ENCODE assay signal across 8 cellular contexts in the genomic region with DNA sequence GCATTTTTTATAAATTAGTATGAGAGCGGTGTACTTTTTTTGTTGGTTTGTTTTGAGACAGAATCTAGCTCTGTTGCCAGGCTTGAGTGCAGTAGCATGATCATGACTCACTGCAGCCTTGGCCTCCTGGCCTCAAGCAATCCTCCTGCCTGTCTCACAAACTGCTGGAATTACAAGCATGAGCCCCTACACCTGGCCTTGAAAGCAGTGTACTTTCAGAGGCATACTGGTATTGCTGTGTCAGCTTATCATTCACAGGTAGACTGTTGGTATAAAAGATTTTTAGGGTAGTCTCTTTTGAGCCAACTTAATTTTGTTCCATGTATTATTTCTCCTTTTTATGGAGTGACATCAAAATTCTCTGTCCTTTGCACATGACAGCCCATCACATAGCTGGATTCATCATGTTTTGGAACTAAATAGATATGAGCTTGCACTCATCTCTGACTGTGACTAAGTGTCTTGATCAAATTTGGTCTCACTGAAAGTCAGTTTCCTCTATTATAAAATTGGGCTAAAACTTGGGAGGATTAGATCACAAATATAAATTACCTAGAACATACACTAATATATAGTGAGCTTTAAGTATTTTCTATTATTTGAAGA. TPM values are rescaled to one million over a fixed set of nuclear protein-coding genes. Genes with fewer than 3 reads are reported as not detected.
DNase-seq lines count a peak whose midpoint lies in the region; ATAC-seq and TF ChIP-seq lines count a peak whose summit lies in the region.

No MANE protein-coding gene starts in this region.

- 25% methylated on average over 1 of the region's 1 CpG for WGBS in suprapubic skin

- peaks cover 12% of the 10 kb centered on the region for H3K36me3 Mint-ChIP-seq in HFFc6 (ENCODE audit: low read depth)

- no peaks in the 10 kb centered on the region for H3K27me3 Mint-ChIP-seq in HFFc6 (ENCODE audit: insufficient read depth)

- no peaks in the 10 kb centered on the region for H3K36me3 ChIP-seq in suprapubic skin

- H3K4me3 ChIP-seq in astrocyte of the spinal cord (ENCODE audit: low read depth, low read length) (no peak overlapping the region), suprapubic skin (no peak overlapping the region)

- TF ChIP-seq CTCF in HFFc6 (IDR thresholded peaks at IDR 0.05) (no peak), astrocyte of the spinal cord (IDR thresholded peaks at IDR 0.05; ENCODE audit: low read depth, low read length) (no peak), suprapubic skin (IDR thresholded peaks at IDR 0.05) (no peak)

- TF ChIP-seq EP300 in suprapubic skin (IDR thresholded peaks at IDR 0.05) = no peak

- H3K4me1 ChIP-seq in suprapubic skin = peaks cover 21% of the 10 kb centered on the region

- in situ Hi-C loops in astrocyte of the spinal cord (cut with HindIII; ENCODE audit: low sequenced_read_pairs) = no loop called here

- H3K9me3 ChIP-seq in suprapubic skin = no peaks in the 10 kb centered on the region

- H3K27ac ChIP-seq in suprapubic skin = peak overlapping the region; percentile 81

- peak overlapping the region; percentile 56 for H3K4me3 Mint-ChIP-seq in HFFc6

- no peak for TF ChIP-seq POLR2A in suprapubic skin (IDR thresholded peaks at IDR 0.05)

- ATAC-seq in GM19452 (IDR thresholded peaks at IDR 0.05; ENCODE audit: unreplicated experiment) = no peak
- ATAC-seq in stimulated activated naive CD8-positive, alpha-beta T cell treated with anti-CD3 and anti-CD28 coated beads, Interleukin-15, Interleukin-2, amounts not matched to agents 100 U/mL and 50 U/mL, for 24 hours = no peak
- no peak for ATAC-seq in HG03025 (IDR thresholded peaks at IDR 0.05; ENCODE audit: low FRiP score, unreplicated experiment)
- ATAC-seq in HG02642 (IDR thresholded peaks at IDR 0.05; ENCODE audit: poor library complexity, unreplicated experiment) = no peak

- H3K27me3 ChIP-seq in suprapubic skin = no peaks in the 10 kb centered on the region

- peaks cover 5% of the 10 kb centered on the region for H3K9me3 Mint-ChIP-seq in HFFc6

- DNase-seq in HFFc6 = peak; percentile 97
- DNase-seq in astrocyte of the spinal cord (ENCODE audit: low read depth, low spot score) = peak; percentile 90
- DNase-seq in iris pigment epithelial cell (ENCODE audit: low read depth) = peak; percentile 97
- DNase-seq in suprapubic skin (ENCODE audit: low spot score in 2 of 2) = peak in 1 of 2 donors; percentile 74
- DNase-seq in stimulated activated naive CD8-positive, alpha-beta T cell treated with anti-CD3 and anti-CD28 coated beads, Interleukin-15, Interleukin-2, amounts not matched to agents 100 U/mL and 50 U/mL, for 24 hours = no peak

- H3K4me1 Mint-ChIP-seq in HFFc6 (ENCODE audit: low read depth) = peaks cover 57% of the 10 kb centered on the region

- H3K27ac Mint-ChIP-seq in HFFc6 = peak overlapping the region; percentile 87

RNA-seq across cellular contexts. Expression of a gene that starts 12.4 kb away (rescaled TPM):
- under 1 TPM in 1 of 6 experiments, not detected in 5; 0.26 TPM for total RNA-seq in HFFc6 (2021; fragmentation: NEBNext Ultra II Directional; extraction: Animal tissue kit (Norgen Biotek cat#: 25700))
- total RNA-seq in suprapubic skin = not detected
